1 cellular context compared by ENCODE assay signal in the genomic region with DNA sequence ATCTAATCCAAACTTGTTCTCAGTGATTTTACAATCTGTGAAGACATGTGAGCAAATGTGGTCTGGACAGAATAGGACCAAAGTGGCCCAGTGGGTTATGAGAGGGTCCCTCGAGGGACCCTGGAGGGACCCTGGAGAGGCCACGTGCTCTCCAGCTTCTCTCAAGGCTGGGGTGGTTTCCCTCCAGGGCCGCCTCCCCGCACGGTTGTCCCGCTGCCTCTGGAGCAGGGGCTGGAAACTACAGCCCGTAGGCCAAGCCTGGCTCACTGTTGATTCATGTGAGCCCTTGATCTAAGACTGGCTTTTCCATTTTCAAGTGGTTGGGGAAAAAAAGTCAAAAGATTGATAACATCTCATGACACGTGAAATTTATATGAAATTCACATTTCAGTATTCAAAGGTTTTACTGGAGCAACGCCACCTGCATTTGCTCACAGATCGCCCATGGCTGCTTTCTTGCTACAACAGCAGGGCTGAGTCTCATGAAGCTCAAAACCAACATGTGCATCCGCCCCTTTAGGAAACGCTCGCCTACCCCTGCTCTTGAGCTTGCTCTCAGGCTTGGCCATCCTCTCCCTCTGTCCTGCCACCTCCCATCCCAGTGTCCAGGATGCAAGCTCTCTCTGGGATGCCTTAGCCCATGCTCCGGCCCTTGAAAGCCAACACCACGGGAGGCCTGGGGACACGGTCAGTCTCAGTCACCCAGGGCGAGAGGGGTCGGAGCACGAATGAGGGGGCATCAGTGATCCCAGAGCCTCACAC.
TF ChIP-seq lines count a peak whose summit lies in the region.

No MANE protein-coding gene starts in this region.

TF ChIP-seq in SK-N-SH, 30 proteins besides CTCF, POLR2A, EP300 and RAD21 (continued from another document):
- TF ChIP-seq, protein P1, sequence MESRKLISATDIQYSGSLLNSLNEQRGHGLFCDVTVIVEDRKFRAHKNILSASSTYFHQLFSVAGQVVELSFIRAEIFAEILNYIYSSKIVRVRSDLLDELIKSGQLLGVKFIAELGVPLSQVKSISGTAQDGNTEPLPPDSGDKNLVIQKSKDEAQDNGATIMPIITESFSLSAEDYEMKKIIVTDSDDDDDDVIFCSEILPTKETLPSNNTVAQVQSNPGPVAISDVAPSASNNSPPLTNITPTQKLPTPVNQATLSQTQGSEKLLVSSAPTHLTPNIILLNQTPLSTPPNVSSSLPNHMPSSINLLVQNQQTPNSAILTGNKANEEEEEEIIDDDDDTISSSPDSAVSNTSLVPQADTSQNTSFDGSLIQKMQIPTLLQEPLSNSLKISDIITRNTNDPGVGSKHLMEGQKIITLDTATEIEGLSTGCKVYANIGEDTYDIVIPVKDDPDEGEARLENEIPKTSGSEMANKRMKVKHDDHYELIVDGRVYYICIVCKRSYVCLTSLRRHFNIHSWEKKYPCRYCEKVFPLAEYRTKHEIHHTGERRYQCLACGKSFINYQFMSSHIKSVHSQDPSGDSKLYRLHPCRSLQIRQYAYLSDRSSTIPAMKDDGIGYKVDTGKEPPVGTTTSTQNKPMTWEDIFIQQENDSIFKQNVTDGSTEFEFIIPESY (IDR thresholded peaks at IDR 0.05; ENCODE audit: borderline replicate concordance, low read depth), result no peak
- no peak for TF ChIP-seq GABPA (IDR thresholded peaks at IDR 0.05; ENCODE audit: low read depth)
- TF ChIP-seq RFX5 (IDR thresholded peaks at IDR 0.05; ENCODE audit: low read length), result no peak
- TF ChIP-seq, protein P2, sequence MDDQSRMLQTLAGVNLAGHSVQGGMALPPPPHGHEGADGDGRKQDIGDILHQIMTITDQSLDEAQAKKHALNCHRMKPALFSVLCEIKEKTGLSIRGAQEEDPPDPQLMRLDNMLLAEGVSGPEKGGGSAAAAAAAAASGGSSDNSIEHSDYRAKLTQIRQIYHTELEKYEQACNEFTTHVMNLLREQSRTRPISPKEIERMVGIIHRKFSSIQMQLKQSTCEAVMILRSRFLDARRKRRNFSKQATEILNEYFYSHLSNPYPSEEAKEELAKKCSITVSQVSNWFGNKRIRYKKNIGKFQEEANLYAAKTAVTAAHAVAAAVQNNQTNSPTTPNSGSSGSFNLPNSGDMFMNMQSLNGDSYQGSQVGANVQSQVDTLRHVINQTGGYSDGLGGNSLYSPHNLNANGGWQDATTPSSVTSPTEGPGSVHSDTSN (IDR thresholded peaks at IDR 0.05), result no peak
- TF ChIP-seq, protein P3, sequence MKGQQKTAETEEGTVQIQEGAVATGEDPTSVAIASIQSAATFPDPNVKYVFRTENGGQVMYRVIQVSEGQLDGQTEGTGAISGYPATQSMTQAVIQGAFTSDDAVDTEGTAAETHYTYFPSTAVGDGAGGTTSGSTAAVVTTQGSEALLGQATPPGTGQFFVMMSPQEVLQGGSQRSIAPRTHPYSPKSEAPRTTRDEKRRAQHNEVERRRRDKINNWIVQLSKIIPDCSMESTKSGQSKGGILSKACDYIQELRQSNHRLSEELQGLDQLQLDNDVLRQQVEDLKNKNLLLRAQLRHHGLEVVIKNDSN (IDR thresholded peaks at IDR 0.05; ENCODE audit: borderline replicate concordance, low read depth), result no peak
- no peak for TF ChIP-seq NFIC (IDR thresholded peaks at IDR 0.05; ENCODE audit: borderline replicate concordance)
- no peak for TF ChIP-seq MXI1 (IDR thresholded peaks at IDR 0.05; ENCODE audit: low read depth, low read length)
- no peak for TF ChIP-seq TCF12 (IDR thresholded peaks at IDR 0.05)
- TF ChIP-seq POLR2AphosphoS5 (IDR thresholded peaks at IDR 0.05; ENCODE audit: low read depth, low read length), result no peak
- no peak for TF ChIP-seq ELF1 (IDR thresholded peaks at IDR 0.05)
- no peak for TF ChIP-seq FOSL2 (IDR thresholded peaks at IDR 0.05; ENCODE audit: borderline replicate concordance, low read depth)
